Comparison of ENCODE assay signal across 1 cellular context in genomic region chr17:9307313-9307998, GRCh38.
TF ChIP-seq lines count a peak whose summit lies in the region.

No MANE protein-coding gene starts in this region.

TF ChIP-seq in GM23338, 12 proteins besides CTCF, POLR2A, EP300 and RAD21 (continued from another document):
- TF ChIP-seq, protein P1, sequence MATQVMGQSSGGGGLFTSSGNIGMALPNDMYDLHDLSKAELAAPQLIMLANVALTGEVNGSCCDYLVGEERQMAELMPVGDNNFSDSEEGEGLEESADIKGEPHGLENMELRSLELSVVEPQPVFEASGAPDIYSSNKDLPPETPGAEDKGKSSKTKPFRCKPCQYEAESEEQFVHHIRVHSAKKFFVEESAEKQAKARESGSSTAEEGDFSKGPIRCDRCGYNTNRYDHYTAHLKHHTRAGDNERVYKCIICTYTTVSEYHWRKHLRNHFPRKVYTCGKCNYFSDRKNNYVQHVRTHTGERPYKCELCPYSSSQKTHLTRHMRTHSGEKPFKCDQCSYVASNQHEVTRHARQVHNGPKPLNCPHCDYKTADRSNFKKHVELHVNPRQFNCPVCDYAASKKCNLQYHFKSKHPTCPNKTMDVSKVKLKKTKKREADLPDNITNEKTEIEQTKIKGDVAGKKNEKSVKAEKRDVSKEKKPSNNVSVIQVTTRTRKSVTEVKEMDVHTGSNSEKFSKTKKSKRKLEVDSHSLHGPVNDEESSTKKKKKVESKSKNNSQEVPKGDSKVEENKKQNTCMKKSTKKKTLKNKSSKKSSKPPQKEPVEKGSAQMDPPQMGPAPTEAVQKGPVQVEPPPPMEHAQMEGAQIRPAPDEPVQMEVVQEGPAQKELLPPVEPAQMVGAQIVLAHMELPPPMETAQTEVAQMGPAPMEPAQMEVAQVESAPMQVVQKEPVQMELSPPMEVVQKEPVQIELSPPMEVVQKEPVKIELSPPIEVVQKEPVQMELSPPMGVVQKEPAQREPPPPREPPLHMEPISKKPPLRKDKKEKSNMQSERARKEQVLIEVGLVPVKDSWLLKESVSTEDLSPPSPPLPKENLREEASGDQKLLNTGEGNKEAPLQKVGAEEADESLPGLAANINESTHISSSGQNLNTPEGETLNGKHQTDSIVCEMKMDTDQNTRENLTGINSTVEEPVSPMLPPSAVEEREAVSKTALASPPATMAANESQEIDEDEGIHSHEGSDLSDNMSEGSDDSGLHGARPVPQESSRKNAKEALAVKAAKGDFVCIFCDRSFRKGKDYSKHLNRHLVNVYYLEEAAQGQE (IDR thresholded peaks at IDR 0.05; ENCODE audit: unreplicated experiment) = no peak
- no peak for TF ChIP-seq STAT1 (IDR thresholded peaks at IDR 0.05; ENCODE audit: unreplicated experiment)
- no peak for TF ChIP-seq NANOG (IDR thresholded peaks at IDR 0.05; ENCODE audit: borderline replicate concordance)
- TF ChIP-seq, protein P2, sequence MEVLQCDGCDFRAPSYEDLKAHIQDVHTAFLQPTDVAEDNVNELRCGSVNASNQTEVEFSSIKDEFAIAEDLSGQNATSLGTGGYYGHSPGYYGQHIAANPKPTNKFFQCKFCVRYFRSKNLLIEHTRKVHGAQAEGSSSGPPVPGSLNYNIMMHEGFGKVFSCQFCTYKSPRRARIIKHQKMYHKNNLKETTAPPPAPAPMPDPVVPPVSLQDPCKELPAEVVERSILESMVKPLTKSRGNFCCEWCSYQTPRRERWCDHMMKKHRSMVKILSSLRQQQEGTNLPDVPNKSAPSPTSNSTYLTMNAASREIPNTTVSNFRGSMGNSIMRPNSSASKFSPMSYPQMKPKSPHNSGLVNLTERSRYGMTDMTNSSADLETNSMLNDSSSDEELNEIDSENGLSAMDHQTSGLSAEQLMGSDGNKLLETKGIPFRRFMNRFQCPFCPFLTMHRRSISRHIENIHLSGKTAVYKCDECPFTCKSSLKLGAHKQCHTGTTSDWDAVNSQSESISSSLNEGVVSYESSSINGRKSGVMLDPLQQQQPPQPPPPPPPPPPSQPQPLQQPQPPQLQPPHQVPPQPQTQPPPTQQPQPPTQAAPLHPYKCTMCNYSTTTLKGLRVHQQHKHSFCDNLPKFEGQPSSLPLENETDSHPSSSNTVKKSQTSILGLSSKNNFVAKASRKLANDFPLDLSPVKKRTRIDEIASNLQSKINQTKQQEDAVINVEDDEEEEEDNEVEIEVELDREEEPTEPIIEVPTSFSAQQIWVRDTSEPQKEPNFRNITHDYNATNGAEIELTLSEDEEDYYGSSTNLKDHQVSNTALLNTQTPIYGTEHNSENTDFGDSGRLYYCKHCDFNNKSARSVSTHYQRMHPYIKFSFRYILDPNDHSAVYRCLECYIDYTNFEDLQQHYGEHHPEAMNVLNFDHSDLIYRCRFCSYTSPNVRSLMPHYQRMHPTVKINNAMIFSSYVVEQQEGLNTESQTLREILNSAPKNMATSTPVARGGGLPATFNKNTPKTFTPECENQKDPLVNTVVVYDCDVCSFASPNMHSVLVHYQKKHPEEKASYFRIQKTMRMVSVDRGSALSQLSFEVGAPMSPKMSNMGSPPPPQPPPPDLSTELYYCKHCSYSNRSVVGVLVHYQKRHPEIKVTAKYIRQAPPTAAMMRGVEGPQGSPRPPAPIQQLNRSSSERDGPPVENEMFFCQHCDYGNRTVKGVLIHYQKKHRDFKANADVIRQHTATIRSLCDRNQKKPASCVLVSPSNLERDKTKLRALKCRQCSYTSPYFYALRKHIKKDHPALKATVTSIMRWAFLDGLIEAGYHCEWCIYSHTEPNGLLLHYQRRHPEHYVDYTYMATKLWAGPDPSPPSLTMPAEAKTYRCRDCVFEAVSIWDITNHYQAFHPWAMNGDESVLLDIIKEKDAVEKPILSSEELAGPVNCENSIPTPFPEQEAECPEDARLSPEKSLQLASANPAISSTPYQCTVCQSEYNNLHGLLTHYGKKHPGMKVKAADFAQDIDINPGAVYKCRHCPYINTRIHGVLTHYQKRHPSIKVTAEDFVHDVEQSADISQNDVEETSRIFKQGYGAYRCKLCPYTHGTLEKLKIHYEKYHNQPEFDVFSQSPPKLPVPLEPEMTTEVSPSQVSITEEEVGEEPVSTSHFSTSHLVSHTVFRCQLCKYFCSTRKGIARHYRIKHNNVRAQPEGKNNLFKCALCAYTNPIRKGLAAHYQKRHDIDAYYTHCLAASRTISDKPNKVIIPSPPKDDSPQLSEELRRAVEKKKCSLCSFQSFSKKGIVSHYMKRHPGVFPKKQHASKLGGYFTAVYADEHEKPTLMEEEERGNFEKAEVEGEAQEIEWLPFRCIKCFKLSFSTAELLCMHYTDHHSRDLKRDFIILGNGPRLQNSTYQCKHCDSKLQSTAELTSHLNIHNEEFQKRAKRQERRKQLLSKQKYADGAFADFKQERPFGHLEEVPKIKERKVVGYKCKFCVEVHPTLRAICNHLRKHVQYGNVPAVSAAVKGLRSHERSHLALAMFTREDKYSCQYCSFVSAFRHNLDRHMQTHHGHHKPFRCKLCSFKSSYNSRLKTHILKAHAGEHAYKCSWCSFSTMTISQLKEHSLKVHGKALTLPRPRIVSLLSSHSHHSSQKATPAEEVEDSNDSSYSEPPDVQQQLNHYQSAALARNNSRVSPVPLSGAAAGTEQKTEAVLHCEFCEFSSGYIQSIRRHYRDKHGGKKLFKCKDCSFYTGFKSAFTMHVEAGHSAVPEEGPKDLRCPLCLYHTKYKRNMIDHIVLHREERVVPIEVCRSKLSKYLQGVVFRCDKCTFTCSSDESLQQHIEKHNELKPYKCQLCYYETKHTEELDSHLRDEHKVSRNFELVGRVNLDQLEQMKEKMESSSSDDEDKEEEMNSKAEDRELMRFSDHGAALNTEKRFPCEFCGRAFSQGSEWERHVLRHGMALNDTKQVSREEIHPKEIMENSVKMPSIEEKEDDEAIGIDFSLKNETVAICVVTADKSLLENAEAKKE (CRISPR knock-in tag; IDR thresholded peaks at IDR 0.05) = no peak
